In genomic region chr3:105899528-105899927, GRCh38 we compare ENCODE assay signal across 1 cellular context.
TF ChIP-seq lines count a peak whose summit lies in the region.

No MANE protein-coding gene starts in this region.

TF ChIP-seq in SK-N-SH treated with all-trans-retinoic acid at 6 μM for 48 hours, 23 proteins besides CTCF, POLR2A, EP300 and RAD21 (continued from another document):
- TF ChIP-seq GLIS3 (CRISPR knock-in tag; IDR thresholded peaks at IDR 0.05) = no peak
- TF ChIP-seq ESRRG (CRISPR knock-in tag; IDR thresholded peaks at IDR 0.05) = no peak
